Comparison of ENCODE assay signal across 1 cellular context in the genomic region with DNA sequence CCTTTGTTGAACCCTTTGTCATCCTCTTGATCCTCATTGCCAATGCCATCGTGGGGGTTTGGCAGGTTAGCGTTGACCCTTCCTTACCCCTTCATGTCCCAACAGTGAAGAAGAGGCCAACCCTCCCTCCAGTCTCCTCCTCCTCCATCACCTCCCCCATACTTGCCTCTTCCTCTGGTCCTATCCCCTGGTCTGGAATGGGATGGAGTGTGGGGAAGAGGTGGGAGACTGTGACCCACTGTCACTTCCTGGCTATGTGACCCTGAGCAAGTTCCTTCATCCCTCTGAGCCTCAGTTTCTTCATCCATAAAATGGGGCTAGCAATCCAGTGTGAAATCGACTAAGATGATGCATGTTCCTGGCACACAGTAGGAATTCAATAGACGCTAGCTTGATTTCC.
A peak's percentile ranks its signal among the peaks of the same experiment; 100 is the strongest.
TF ChIP-seq lines count a peak whose summit lies in the region.

No MANE protein-coding gene starts in this region.

TF ChIP-seq in H1, 55 proteins besides CTCF, POLR2A, EP300 and RAD21:
- TF ChIP-seq SAP30 (IDR thresholded peaks at IDR 0.05; ENCODE audit: insufficient read depth, insufficient replicate concordance, low read length) (no peak), KDM1A (IDR thresholded peaks at IDR 0.05; ENCODE audit: borderline replicate concordance, low read length) (peak; percentile 74; the same call in 1 of the 2 replicates)
